ENCODE assay signal across 21 cellular contexts in genomic region chr14:56414231-56414630, GRCh38.
"Had no signal": no experiment of that assay in that cellular context is flagged by ENCODE, and none has a peak within 500 bp of the region (broad histone marks: within the 10 kb centered on the region; RNA-seq: fewer than 3 reads in every experiment).

No MANE protein-coding gene starts in this region.

- DNase-seq: activated CD4-positive, alpha-beta T cell treated with anti-CD3 and anti-CD28 coated beads, Interleukin-2, amount 10 ng/mL, durations not matched to agents 7 days and 5 days; activated CD4-positive, CD25-positive, alpha-beta regulatory T cell; activated CD8-positive, alpha-beta memory T cell treated with anti-CD3 and anti-CD28 coated beads, Interleukin-2, amount 50 U/mL, for 48 hours; activated gamma-delta T cell treated with Interleukin-2 at 50 U/mL for 16 hours; activated naive CD8-positive, alpha-beta T cell treated with anti-CD3 and anti-CD28 coated beads, Interleukin-2, amount 10 ng/mL, durations not matched to agents 7 days and 5 days; central memory CD4-positive, alpha-beta T cell; effector CD8-positive, alpha-beta T cell; kidney; left ventricle myocardium inferior; mesenchymal stem cell; posterior cingulate gyrus; retina; stimulated activated CD4-positive, alpha-beta T cell treated with anti-CD3 and anti-CD28 coated beads, Interleukin-12 subunit alpha, Interleukin-12 subunit beta, amount 100 ng/mL, for 4 hours; stimulated activated CD4-positive, alpha-beta T cell treated with anti-CD3 and anti-CD28 coated beads, Interleukin-2, amount 100 ng/mL, for 24 hours; stomach; testis; upper lobe of left lung had no signal

- H3K9me3 ChIP-seq: gastroesophageal sphincter, stomach, testis, upper lobe of left lung had no signal

- ATAC-seq: gastroesophageal sphincter; natural killer cell treated with Interleukin-12 subunit alpha and Interleukin-12 subunit beta and Interleukin-15 and Interleukin-18, amount 100 ng/mL, for 72 hours had no signal

- H3K27me3 ChIP-seq: gastroesophageal sphincter, stomach, testis, upper lobe of left lung had no signal

- H3K4me1 ChIP-seq: left ventricle myocardium inferior, testis had no signal

- H3K27ac ChIP-seq: coronary artery, epithelial cell of prostate, gastroesophageal sphincter, left ventricle myocardium inferior, stomach, testis, upper lobe of left lung had no signal

- H3K4me3 ChIP-seq: coronary artery, gastroesophageal sphincter, left ventricle myocardium inferior, stomach, testis, upper lobe of left lung had no signal

- H3K36me3 ChIP-seq: gastroesophageal sphincter, left ventricle myocardium inferior, stomach, upper lobe of left lung had no signal
